ENCODE assay signal across 8 cellular contexts in genomic region chr10:73096452-73097304, GRCh38. TPM values are rescaled to one million over a fixed set of nuclear protein-coding genes. Genes with fewer than 3 reads are reported as not detected.
A peak's percentile ranks its signal among the peaks of the same experiment; 100 is the strongest.
DNase-seq lines count a peak whose midpoint lies in the region; ATAC-seq, FAIRE-seq and TF ChIP-seq lines count a peak whose summit lies in the region.

Gene P4HA1, minus strand, starts transcription at chr10:73096866. Its CDS starts 21,983 bp downstream, at chr10:73074883.

- H3K27me3 ChIP-seq in keratinocyte (ENCODE audit: control insufficient read depth, extremely low read depth, insufficient read depth, low read length) = no peaks in the 10 kb centered on the region

- peak within 1 kb of the TSS; percentile 59 to 74 (median 70) for H3K4me3 ChIP-seq in keratinocyte (ENCODE audit: control insufficient read depth in 2 of 3, extremely low read depth in 1 of 3, insufficient read depth in 2 of 3, low read depth in 1 of 3, low read length in 3 of 3)

- peaks cover 45% of the 10 kb centered on the region for H3K79me2 ChIP-seq in keratinocyte (ENCODE audit: control insufficient read depth, insufficient read depth, low read length)

- peak within 1 kb of the TSS; percentile 93 for H3K4me3 Mint-ChIP-seq in central memory CD8-positive, alpha-beta T cell

- no peaks in the 10 kb centered on the region for H3K9me3 ChIP-seq in keratinocyte (ENCODE audit: control insufficient read depth, low read depth, low read length)

- no peaks in the 10 kb centered on the region for H3K27me3 Mint-ChIP-seq in central memory CD8-positive, alpha-beta T cell

- no peaks in the 10 kb centered on the region for H3K9me3 Mint-ChIP-seq in central memory CD8-positive, alpha-beta T cell

- H3K9me1 ChIP-seq in keratinocyte (ENCODE audit: control insufficient read depth, extremely low read depth, insufficient read depth, low read length) = no peaks in the 10 kb centered on the region

- peak; percentile 47 to 86 (median 80) for TF ChIP-seq CTCF in keratinocyte (optimal IDR thresholded peaks at IDR 0.05 in 1 of 3, IDR thresholded peaks at IDR 0.05 in 1 of 3, conservative IDR thresholded peaks at IDR 0.05 in 1 of 3; ENCODE audit: extremely low read depth in 1 of 3, insufficient read depth in 2 of 3, low read length in 3 of 3)

- peak within 1 kb of the TSS; percentile 81 for H3K27ac ChIP-seq in keratinocyte (ENCODE audit: control insufficient read depth, insufficient read depth, low read length)

- DNase-seq in AML-193 (lab: John Stamatoyannopoulos, UW) (peak; percentile 95 to 97), NCI-H446 (lab: John Stamatoyannopoulos, UW) (peak; percentile 83 to 91), keratinocyte (ENCODE audit: low read depth, low spot score) (peak; percentile 83)
- DNase-seq in activated CD4-positive, CD25-positive, alpha-beta regulatory T cell treated with anti-CD3 and anti-CD28 coated beads, Interleukin-2, amount 50 U/mL, for 16 hours (ENCODE audit: low read depth, low spot score) = peak; percentile 92
- peak; percentile 91 to 93 for DNase-seq in central memory CD8-positive, alpha-beta T cell (ENCODE audit: low spot score in 2 of 2)
- peak; percentile 96 to 97 for DNase-seq in stimulated activated CD4-positive, alpha-beta T cell treated with anti-CD3 and anti-CD28 coated beads, Interleukin-15, amount 100 ng/mL, for 1 hour (ENCODE audit: low read depth in 1 of 2, low spot score in 1 of 2)

- peak within 1 kb of the TSS; percentile 77 for H2AFZ ChIP-seq in keratinocyte (ENCODE audit: control insufficient read depth, low read length)

- ATAC-seq in GM19035 (IDR thresholded peaks at IDR 0.05; ENCODE audit: unreplicated experiment) = peak; percentile 87
- ATAC-seq in HG03354 (IDR thresholded peaks at IDR 0.05; ENCODE audit: poor library complexity, severe bottlenecking, unreplicated experiment) = peak; percentile 86
- peak; percentile 79 for ATAC-seq in central memory CD8-positive, alpha-beta T cell (replicated peaks; ENCODE audit: extremely low read depth, poor library complexity, severe bottlenecking)

- FAIRE-seq in keratinocyte (lab: Jason Lieb, UNC) = no peak

- H3K36me3 ChIP-seq in keratinocyte (ENCODE audit: control insufficient read depth in 2 of 2, extremely low read depth in 1 of 2, insufficient read depth in 2 of 2, low read length in 2 of 2) = peaks cover 0 to 1% of the 10 kb centered on the region in 2 experiments

- peaks cover 13% of the 10 kb centered on the region for H3K4me1 ChIP-seq in keratinocyte (ENCODE audit: control insufficient read depth, extremely low read depth, insufficient read depth, low read length)

- dilution Hi-C loops in keratinocyte (cut with MboI; ENCODE audit: extremely low pct_ligation_motif_present, low sequenced_read_pairs) = no loop called here

- H3K9ac ChIP-seq in keratinocyte (ENCODE audit: control insufficient read depth, extremely low read depth, insufficient read depth, low read length) = peak within 1 kb of the TSS; percentile 97

- peaks cover 32% of the 10 kb centered on the region for H3K4me1 Mint-ChIP-seq in central memory CD8-positive, alpha-beta T cell

- peaks cover 20% of the 10 kb centered on the region for H3K36me3 Mint-ChIP-seq in central memory CD8-positive, alpha-beta T cell (ENCODE audit: insufficient read depth)

- no peaks in the 10 kb centered on the region for H4K20me1 ChIP-seq in keratinocyte (ENCODE audit: control insufficient read depth, extremely low read depth, insufficient read depth, low read length)

- peak within 1 kb of the TSS; percentile 80 for H3K4me2 ChIP-seq in keratinocyte (ENCODE audit: control insufficient read depth, extremely low read depth, insufficient read depth, low read depth, low read length)

- peak within 1 kb of the TSS; percentile 98 for H3K27ac Mint-ChIP-seq in central memory CD8-positive, alpha-beta T cell (ENCODE audit: low read depth)

RNA-seq across cellular contexts. Expression of gene P4HA1, which starts in this region (rescaled TPM):
- polyA plus RNA-seq in keratinocyte = 29.4 to 67.4 TPM (median 40.4 TPM) in 3 replicates
- polyA plus RNA-seq in keratinocyte (2011; ENCODE audit: low read depth) = 79.9 TPM
- polyA plus RNA-seq in keratinocyte (2011; cell fraction: cytosol; rRNA removed) = 19.4 and 37.7 TPM in 2 replicates
- 36.3 and 59.0 TPM in 2 replicates for polyA plus RNA-seq in keratinocyte (2011; cell fraction: nucleus; rRNA removed)
- polyA plus RNA-seq in keratinocyte (2012; ENCODE audit: low replicate concordance) = 32.0 and 35.4 TPM in 2 replicates
- 5.1 to 50.4 TPM (median 23.0 TPM) in 3 replicates for polyA minus RNA-seq in keratinocyte
- polyA minus RNA-seq in keratinocyte (2011; cell fraction: cytosol; rRNA and poly(A)+ RNA removed) = 19.6 TPM
- polyA minus RNA-seq in keratinocyte (2011; cell fraction: nucleus; rRNA and poly(A)+ RNA removed) = 33.8 and 54.9 TPM in 2 replicates

Comparison
In these comparisons a context has a peak if more than half of its experiments do, and no peak if none do; other contexts are left out.
1. Peak in every context shown above with its lines: DNase-seq, ATAC-seq, H3K4me3 ChIP-seq and H3K27ac ChIP-seq.